ENCODE assay signal across 8 cellular contexts in the genomic region with DNA sequence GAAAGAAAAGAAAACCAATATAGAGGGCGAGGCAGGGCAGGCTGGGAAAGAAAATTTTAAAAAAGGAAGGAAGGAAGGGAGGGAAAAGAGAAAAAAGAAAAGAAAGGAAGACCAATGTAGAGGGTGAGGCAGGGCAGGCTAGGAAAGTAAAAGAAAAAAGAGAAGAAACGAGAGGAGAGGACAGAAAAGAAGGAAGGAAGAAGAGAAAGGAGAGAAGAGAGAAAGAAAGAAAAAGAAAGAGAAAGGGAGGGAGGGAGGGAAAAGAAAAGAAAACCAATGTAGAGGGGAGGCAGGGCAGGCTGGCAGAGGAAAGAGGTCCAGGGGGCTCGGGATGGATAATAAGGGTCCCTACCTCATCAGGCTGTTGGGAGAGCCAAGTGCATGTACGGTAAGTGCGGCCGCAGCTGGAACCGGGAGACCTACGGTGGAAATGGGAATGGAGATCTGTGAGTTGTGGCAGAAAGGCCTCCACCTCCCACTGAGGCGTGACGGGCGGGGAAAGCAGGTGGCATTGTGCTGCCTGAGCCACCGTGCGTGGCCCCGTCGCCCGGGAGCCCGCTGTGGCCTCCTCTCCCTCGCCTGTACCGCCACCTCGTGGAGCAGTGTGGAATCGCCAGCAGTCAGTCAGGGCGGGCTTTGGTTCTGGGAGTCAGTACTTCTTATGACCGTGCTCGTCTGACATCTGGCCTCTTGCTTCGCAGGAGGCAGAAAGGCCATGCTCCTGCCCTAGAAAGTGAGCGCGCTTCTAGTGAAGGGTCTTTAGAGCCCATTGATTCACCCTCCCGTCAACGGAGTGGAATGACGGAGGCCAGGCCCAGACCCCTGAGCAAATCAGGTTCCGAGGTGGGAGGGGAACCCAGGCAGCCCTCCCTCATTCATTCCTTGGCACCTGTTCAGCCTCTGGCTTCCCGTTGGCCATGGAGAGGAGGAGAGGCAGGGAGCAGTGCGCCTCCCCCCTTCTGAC. TPM values are rescaled to one million over a fixed set of nuclear protein-coding genes. Genes with fewer than 3 reads are reported as not detected.
DNase-seq lines count a peak whose midpoint lies in the region; TF ChIP-seq lines count a peak whose summit lies in the region.

No MANE protein-coding gene starts in this region.

- POLR2A ChIA-PET in HEK293 (lab: Yijun Ruan, JAX), result no interaction called here

- 5% methylated on average over 33 of the region's 33 CpGs for WGBS in ovary, 3 donors
- WGBS in thyroid gland, 2 donors, result 9 to 17% methylated on average over 11 to 33 of the region's 33 CpGs

- TF ChIP-seq CTCF in HEK293 (tag by site-specific recombination; IDR thresholded peaks at IDR 0.05) (peak; percentile 97), NB4 (IDR thresholded peaks at IDR 0.05; ENCODE audit: low read depth, low read length) (peak; percentile 94), ovary (IDR thresholded peaks at IDR 0.05) (peak; percentile 92 to 93 (median 92)), thyroid gland (IDR thresholded peaks at IDR 0.05) (peak; percentile 95 to 99 (median 98))

- H3K27ac ChIP-seq in HEK293 (ENCODE audit: extremely low read depth, low read depth, low read length) (no peak overlapping the region), ovary (no peak overlapping the region), thyroid gland (no peak overlapping the region)

- TF ChIP-seq EP300 in ovary (IDR thresholded peaks at IDR 0.05), result no peak

- DNase-seq in GM04504 (ENCODE audit: low read depth) (peak; percentile 37), NB4 (ENCODE audit: low read depth) (peak; percentile 80), SK-MEL-5 (ENCODE audit: low read depth, low spot score) (peak; percentile 74), globus pallidus (ENCODE audit: low spot score) (peak; percentile 63), ovary (peak; percentile 70 to 89 (median 85)), thyroid gland (peak; percentile 94 to 97)
- DNase-seq in activated gamma-delta T cell treated with anti-CD3 and anti-CD28 coated beads, Interleukin-2, amount 50 U/mL, for 16 hours (ENCODE audit: low read depth), result peak; percentile 91

- H3K9me3 ChIP-seq in HEK293 (ENCODE audit: control insufficient read depth, insufficient read depth, low read depth, low read length), result no peaks in the 10 kb centered on the region
- H3K9me3 ChIP-seq in ovary, result no peaks in the 10 kb centered on the region
- H3K9me3 ChIP-seq in thyroid gland, result no peaks in the 10 kb centered on the region

- H3K27me3 ChIP-seq in ovary (no peaks in the 10 kb centered on the region), thyroid gland (no peaks in the 10 kb centered on the region)

- H3K4me3 ChIP-seq in HEK293 (ENCODE audit: low read depth, low read length), result peak overlapping the region; percentile 10; the same call in 1 of the 2 replicates
- no peak overlapping the region for H3K4me3 ChIP-seq in NB4 (ENCODE audit: low read depth, low read length)
- H3K4me3 ChIP-seq in ovary, result no peak overlapping the region
- no peak overlapping the region for H3K4me3 ChIP-seq in thyroid gland (replicated peaks in 1 of 3)

- no peaks in the 10 kb centered on the region for H3K36me3 ChIP-seq in HEK293 (ENCODE audit: control insufficient read depth in 2 of 2, insufficient read depth in 1 of 2, low read length in 2 of 2)
- H3K36me3 ChIP-seq in ovary, result no peaks in the 10 kb centered on the region
- no peaks in the 10 kb centered on the region for H3K36me3 ChIP-seq in thyroid gland

- intact Hi-C loops in ovary (cut with DNase I) (loop anchor here in 3 of 4 donors (2.0 to 10.0 kb wide), 3 partner anchors 87 to 559 kb away; a partner anchor contains a TSS), thyroid gland (cut with DNase I) (no loop called here)

- CTCF ChIA-PET in HEK293 (lab: Yijun Ruan, JAX), result interaction anchor here (2.6 to 3.9 kb wide), 2 partner anchors 15 to 88 kb away, joined by 10 to 39 read pairs; no protein-coding TSS in a partner anchor

- no peak for TF ChIP-seq POLR2A in NB4 (IDR thresholded peaks at IDR 0.05; ENCODE audit: extremely low read depth, insufficient read length)
- TF ChIP-seq POLR2A in ovary (IDR thresholded peaks at IDR 0.05), result no peak
- TF ChIP-seq POLR2A in thyroid gland (IDR thresholded peaks at IDR 0.05), result no peak

- in situ Hi-C loops in SK-MEL-5 (cut with HindIII; ENCODE audit: low pct_unique_long_range_greater_than_20kb, low sequenced_read_pairs), result no loop called here

- H3K4me1 ChIP-seq in HEK293 (ENCODE audit: control insufficient read depth, insufficient read depth, low read length) (no peaks in the 10 kb centered on the region), ovary (ENCODE audit: insufficient read depth) (peaks cover 2% of the 10 kb centered on the region), thyroid gland (peaks cover 0 to 8% of the 10 kb centered on the region in 2 donors)

TF ChIP-seq in HEK293, 187 proteins besides CTCF, POLR2A, EP300 and RAD21 (continues in another document):
- TF ChIP-seq TCF7L2 (IDR thresholded peaks at IDR 0.05; ENCODE audit: borderline replicate concordance, low read depth, low read length) (no peak), ZEB2 (tag by site-specific recombination; IDR thresholded peaks at IDR 0.05) (peak; percentile 69), ZNF366 (tag by site-specific recombination; conservative IDR thresholded peaks at IDR 0.05) (peak; percentile 93), KLF10 (tag by site-specific recombination; IDR thresholded peaks at IDR 0.05) (no peak; the same call in 1 of the 2 replicates), ZFHX2 (tag by site-specific recombination; conservative IDR thresholded peaks at IDR 0.05) (peak; percentile 40), ZFP69B (tag by site-specific recombination; IDR thresholded peaks at IDR 0.05) (peak; percentile 63), ZBTB20 (tag by site-specific recombination; IDR thresholded peaks at IDR 0.05) (peak; percentile 70), SP3 (tag by site-specific recombination; IDR thresholded peaks at IDR 0.05) (peak; percentile 62; the same call in 1 of the 2 replicates), ZSCAN23 (tag by site-specific recombination; IDR thresholded peaks at IDR 0.05) (no peak), ZNF600 (tag by site-specific recombination; IDR thresholded peaks at IDR 0.05) (peak; percentile 88), ZNF223 (tag by site-specific recombination; IDR thresholded peaks at IDR 0.05) (peak; percentile 96), GLIS2 (tag by site-specific recombination; IDR thresholded peaks at IDR 0.05) (peak; percentile 78), ZNF707 (tag by site-specific recombination; IDR thresholded peaks at IDR 0.05) (no peak), ZNF596 (tag by site-specific recombination; IDR thresholded peaks at IDR 0.05) (no peak), ZNF394 (tag by site-specific recombination; IDR thresholded peaks at IDR 0.05; ENCODE audit: borderline replicate concordance) (0 out of 2 replicates have a peak, but pooled peaks have one; percentile 12), ZBTB17 (tag by site-specific recombination; IDR thresholded peaks at IDR 0.05) (peak; percentile 70), ZNF544 (tag by site-specific recombination; IDR thresholded peaks at IDR 0.05) (0 out of 2 replicates have a peak, but pooled peaks have one; percentile 30)
- TF ChIP-seq, protein P1, sequence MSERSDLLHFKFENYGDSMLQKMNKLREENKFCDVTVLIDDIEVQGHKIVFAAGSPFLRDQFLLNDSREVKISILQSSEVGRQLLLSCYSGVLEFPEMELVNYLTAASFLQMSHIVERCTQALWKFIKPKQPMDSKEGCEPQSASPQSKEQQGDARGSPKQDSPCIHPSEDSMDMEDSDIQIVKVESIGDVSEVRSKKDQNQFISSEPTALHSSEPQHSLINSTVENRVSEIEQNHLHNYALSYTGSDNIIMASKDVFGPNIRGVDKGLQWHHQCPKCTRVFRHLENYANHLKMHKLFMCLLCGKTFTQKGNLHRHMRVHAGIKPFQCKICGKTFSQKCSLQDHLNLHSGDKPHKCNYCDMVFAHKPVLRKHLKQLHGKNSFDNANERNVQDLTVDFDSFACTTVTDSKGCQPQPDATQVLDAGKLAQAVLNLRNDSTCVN (tag by site-specific recombination; optimal IDR thresholded peaks at IDR 0.05), result peak; percentile 86
- TF ChIP-seq, protein P2, sequence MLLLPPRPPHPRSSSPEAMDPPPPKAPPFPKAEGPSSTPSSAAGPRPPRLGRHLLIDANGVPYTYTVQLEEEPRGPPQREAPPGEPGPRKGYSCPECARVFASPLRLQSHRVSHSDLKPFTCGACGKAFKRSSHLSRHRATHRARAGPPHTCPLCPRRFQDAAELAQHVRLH (tag by site-specific recombination; IDR thresholded peaks at IDR 0.05), result no peak

RNA-seq across cellular contexts. Expression of a gene that starts 10.4 kb away (rescaled TPM):
- total RNA-seq in SK-MEL-5 (2014; rRNA removed; shearing (Covaris generic)), result 253 and 272 TPM in 2 replicates
- polyA plus RNA-seq in SK-MEL-5 (2015; cell fraction: cytosol; rRNA removed), result 266 and 402 TPM in 2 replicates
- 35.5 and 54.8 TPM in 2 replicates for polyA plus RNA-seq in SK-MEL-5 (2015; cell fraction: nucleus; rRNA removed)
- total RNA-seq in ovary (100 to 1,000 TPM in 6 of 7 donors, 10 to 100 TPM in 1; 78.4 to 174 (median 115) TPM), thyroid gland (100 to 1,000 TPM; 109 to 257 (median 177) TPM)
- 100 to 1,000 TPM in 1 of 2 donors, 10 to 100 TPM in 1; 50.1 to 148 TPM for polyA plus RNA-seq in ovary

RNA-seq across cellular contexts. Expression of a gene that starts 23.1 kb away (rescaled TPM):
- total RNA-seq in SK-MEL-5 (2014; rRNA removed; shearing (Covaris generic)), result not detected in 2 replicates
- not detected in 2 replicates for polyA plus RNA-seq in SK-MEL-5 (2015; cell fraction: cytosol; rRNA removed)
- not detected in 2 replicates for polyA plus RNA-seq in SK-MEL-5 (2015; cell fraction: nucleus; rRNA removed)
- total RNA-seq in ovary (not detected), thyroid gland (not detected)
- polyA plus RNA-seq in ovary, result not detected

RNA-seq across cellular contexts. Expression of a gene that starts 33.2 kb away (rescaled TPM):
- total RNA-seq in SK-MEL-5 (2014; rRNA removed; shearing (Covaris generic)), result 18.4 and 18.6 TPM in 2 replicates
- 26.6 and 28.3 TPM in 2 replicates for polyA plus RNA-seq in SK-MEL-5 (2015; cell fraction: cytosol; rRNA removed)
- 35.4 and 42.5 TPM in 2 replicates for polyA plus RNA-seq in SK-MEL-5 (2015; cell fraction: nucleus; rRNA removed)
- total RNA-seq in ovary (10 to 100 TPM; 18.1 to 43.2 (median 33.0) TPM), thyroid gland (10 to 100 TPM; 32.9 to 49.3 (median 48.2) TPM)
- 10 to 100 TPM; 13.8 to 25.0 TPM for polyA plus RNA-seq in ovary

RNA-seq across cellular contexts. Expression of a gene that starts 40.3 kb away (rescaled TPM):
- 42.2 and 52.1 TPM in 2 replicates for total RNA-seq in SK-MEL-5 (2014; rRNA removed; shearing (Covaris generic))
- 170 and 202 TPM in 2 replicates for polyA plus RNA-seq in SK-MEL-5 (2015; cell fraction: cytosol; rRNA removed)
- polyA plus RNA-seq in SK-MEL-5 (2015; cell fraction: nucleus; rRNA removed), result 85.7 and 92.2 TPM in 2 replicates
- total RNA-seq in ovary (100 to 1,000 TPM in 4 of 7 donors, 10 to 100 TPM in 3; 42.0 to 132 (median 102) TPM), thyroid gland (100 to 1,000 TPM in 2 of 4 donors, 10 to 100 TPM in 2; 65.0 to 111 (median 90.4) TPM)
- polyA plus RNA-seq in ovary, result 100 to 1,000 TPM in 1 of 2 donors, 10 to 100 TPM in 1; 56.4 to 106 TPM

RNA-seq across cellular contexts. Expression of a gene that starts 50.7 kb away (rescaled TPM):
- 2.8 and 3.6 TPM in 2 replicates for total RNA-seq in SK-MEL-5 (2014; rRNA removed; shearing (Covaris generic))
- 4.0 and 4.5 TPM in 2 replicates for polyA plus RNA-seq in SK-MEL-5 (2015; cell fraction: cytosol; rRNA removed)
- polyA plus RNA-seq in SK-MEL-5 (2015; cell fraction: nucleus; rRNA removed), result 1.9 and 5.2 TPM in 2 replicates
- 1 to 10 TPM in 2 of 7 donors, under 1 TPM in 5; 0.40 to 1.8 (median 0.58) TPM for total RNA-seq in ovary
- polyA plus RNA-seq in ovary, result 1 to 10 TPM in 1 of 2 donors, under 1 TPM in 1; 0.58 to 1.3 TPM
- 1 to 10 TPM; 3.9 to 6.4 (median 5.6) TPM for total RNA-seq in thyroid gland

Comparison
In these comparisons a context has a peak if more than half of its experiments do, and no peak if none do; other contexts are left out.
1. DNase-seq: peak in every context shown above with its lines; median percentile 96 in thyroid gland; 91 in activated gamma-delta T cell treated with anti-CD3 and anti-CD28 coated beads, Interleukin-2, amount 50 U/mL, for 16 hours; 85 in ovary; 80 in NB4; 74 in SK-MEL-5; 63 in globus pallidus; 37 in GM04504.